ENCODE assay signal across 2 cellular contexts in genomic region chr2:238644095-238645081, GRCh38.
A peak's percentile ranks its signal among the peaks of the same experiment; 100 is the strongest.
TF ChIP-seq lines count a peak whose summit lies in the region.

No MANE protein-coding gene starts in this region.

TF ChIP-seq in HCT116, 20 proteins besides CTCF, POLR2A, EP300 and RAD21 (continued from another document):
- TF ChIP-seq REST (IDR thresholded peaks at IDR 0.05; ENCODE audit: low read depth) (no peak), CBX3 (IDR thresholded peaks at IDR 0.05; ENCODE audit: low read depth) (peak; percentile 55), JUND (IDR thresholded peaks at IDR 0.05) (peak; percentile 89), SP1 (IDR thresholded peaks at IDR 0.05; ENCODE audit: low read depth) (peak; percentile 59), EZH2phosphoT487 (IDR thresholded peaks at IDR 0.05; ENCODE audit: borderline replicate concordance) (no peak), CEBPB (IDR thresholded peaks at IDR 0.05; ENCODE audit: low read depth) (peak; percentile 66), MAX (IDR thresholded peaks at IDR 0.05) (peak; percentile 11; the same call in 1 of the 2 replicates)
TF ChIP-seq in HCT116: peak in this region for 7.

TF ChIP-seq in K562, 482 proteins besides CTCF, POLR2A, EP300 and RAD21 (continued from another document and continues in another):
- no peak for TF ChIP-seq E2F8 (IDR thresholded peaks at IDR 0.05; ENCODE audit: low read depth, partially characterized antibody)
- no peak for TF ChIP-seq PCBP2 (IDR thresholded peaks at IDR 0.05; ENCODE audit: low read depth, low read length, poor library complexity, severe bottlenecking)
- peak; percentile 60 for TF ChIP-seq MEIS2 (IDR thresholded peaks at IDR 0.05; ENCODE audit: partially characterized antibody)
- no peak for TF ChIP-seq FOXP4 (CRISPR knock-in tag; IDR thresholded peaks at IDR 0.05; ENCODE audit: borderline replicate concordance)
- no peak for TF ChIP-seq NR2C2 (CRISPR knock-in tag; IDR thresholded peaks at IDR 0.05)
- TF ChIP-seq NR2C2 (tag; IDR thresholded peaks at IDR 0.05), result peak; percentile 70; the same call in 1 of the 2 replicates
- TF ChIP-seq ZNF449 (CRISPR knock-in tag; IDR thresholded peaks at IDR 0.05), result no peak
- no peak for TF ChIP-seq ATF6 (CRISPR knock-in tag; IDR thresholded peaks at IDR 0.05)
- TF ChIP-seq ZKSCAN1 (IDR thresholded peaks at IDR 0.05; ENCODE audit: low read depth, low read length), result no peak
- TF ChIP-seq ESRRA (IDR thresholded peaks at IDR 0.05; ENCODE audit: borderline replicate concordance, low read depth), result no peak
- TF ChIP-seq PRDM10 (IDR thresholded peaks at IDR 0.05; ENCODE audit: partially characterized antibody), result no peak
- no peak for TF ChIP-seq ADNP (tag; IDR thresholded peaks at IDR 0.05)
- TF ChIP-seq ATF3 (IDR thresholded peaks at IDR 0.05), result no peak
- TF ChIP-seq ATF3 (CRISPR knock-in tag; conservative IDR thresholded peaks at IDR 0.05), result no peak
- TF ChIP-seq ARID1B (IDR thresholded peaks at IDR 0.05), result no peak
- TF ChIP-seq FOXJ3 (CRISPR knock-in tag; IDR thresholded peaks at IDR 0.05), result no peak
- TF ChIP-seq HDAC8 (tag; IDR thresholded peaks at IDR 0.05), result no peak
- TF ChIP-seq RBM34 (IDR thresholded peaks at IDR 0.05; ENCODE audit: borderline replicate concordance, insufficient read depth, low read length), result no peak
- TF ChIP-seq KLF13 (tag; IDR thresholded peaks at IDR 0.05; ENCODE audit: borderline replicate concordance, low read depth), result no peak
- TF ChIP-seq NCOA4 (IDR thresholded peaks at IDR 0.05; ENCODE audit: partially characterized antibody), result no peak
- TF ChIP-seq ZNF830 (CRISPR knock-in tag; IDR thresholded peaks at IDR 0.05), result no peak
- no peak for TF ChIP-seq ZNF445 (CRISPR knock-in tag; IDR thresholded peaks at IDR 0.05; ENCODE audit: low read depth)
- TF ChIP-seq GABPB2 (CRISPR knock-in tag; conservative IDR thresholded peaks at IDR 0.05), result no peak
- no peak for TF ChIP-seq RBM22 (IDR thresholded peaks at IDR 0.05; ENCODE audit: low read depth, low read length, poor library complexity, severe bottlenecking)
- peak; percentile 24; the same call in 1 of the 2 replicates for TF ChIP-seq JUND (IDR thresholded peaks at IDR 0.05; ENCODE audit: borderline replicate concordance, low read depth, low read length)
- TF ChIP-seq JUND (tag; IDR thresholded peaks at IDR 0.05; ENCODE audit: borderline replicate concordance, low read depth, low read length), result no peak; the same call in 2 of the 3 replicates
- TF ChIP-seq ZBTB11 (CRISPR knock-in tag; IDR thresholded peaks at IDR 0.05), result no peak
- TF ChIP-seq OTX1 (CRISPR knock-in tag; IDR thresholded peaks at IDR 0.05), result no peak
- no peak for TF ChIP-seq STAT5A (IDR thresholded peaks at IDR 0.05; ENCODE audit: borderline replicate concordance, low read length)
- TF ChIP-seq MNT (conservative IDR thresholded peaks at IDR 0.05), result no peak
- TF ChIP-seq BRCA1 (IDR thresholded peaks at IDR 0.05), result no peak
- no peak for TF ChIP-seq BRCA1 (CRISPR knock-in tag; IDR thresholded peaks at IDR 0.05)
- TF ChIP-seq ZNF518B (CRISPR knock-in tag; IDR thresholded peaks at IDR 0.05), result no peak
- TF ChIP-seq ZNF175 (CRISPR knock-in tag; IDR thresholded peaks at IDR 0.05; ENCODE audit: low read depth), result no peak
- no peak for TF ChIP-seq ZNF239 (CRISPR knock-in tag; IDR thresholded peaks at IDR 0.05)
